In the genomic region with DNA sequence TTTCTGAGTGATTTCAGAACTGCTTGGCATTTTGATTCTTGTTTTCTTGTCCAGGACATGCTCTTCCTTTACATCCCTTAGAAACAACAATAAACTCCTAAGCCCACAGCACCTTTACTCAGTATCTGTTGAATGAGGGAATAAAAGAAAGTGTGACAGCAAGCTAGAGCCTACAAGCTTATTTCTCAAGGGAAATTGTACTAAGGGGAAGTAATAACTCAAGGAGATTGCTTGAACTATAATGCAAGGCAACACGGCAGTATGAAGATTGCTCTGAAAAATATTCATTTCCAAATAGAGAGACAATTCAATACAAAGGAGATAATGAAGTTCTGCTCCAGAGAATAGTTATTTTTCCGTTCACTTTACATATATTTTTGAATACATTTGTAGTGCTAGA, we compare ENCODE assay signal across 17 cellular contexts. TPM values are rescaled to one million over a fixed set of nuclear protein-coding genes. Genes with fewer than 3 reads are reported as not detected.
A peak's percentile ranks its signal among the peaks of the same experiment; 100 is the strongest.
DNase-seq lines count a peak whose midpoint lies in the region; TF ChIP-seq lines count a peak whose summit lies in the region.
"Had no signal": no experiment of that assay in that cellular context is flagged by ENCODE, and none has a peak within 500 bp of the region (broad histone marks: within the 10 kb centered on the region; RNA-seq: fewer than 3 reads in every experiment).

No MANE protein-coding gene starts in this region.

- no peaks in the 10 kb centered on the region for H3K36me3 ChIP-seq in ascending aorta

- H3K36me3 Mint-ChIP-seq in endothelial cell (ENCODE audit: low read depth, unreplicated experiment) = no peaks in the 10 kb centered on the region

- TF ChIP-seq CTCF in endothelial cell (IDR thresholded peaks at IDR 0.05; ENCODE audit: unreplicated experiment) (no peak), ascending aorta (IDR thresholded peaks at IDR 0.05) (no peak)

- no peaks in the 10 kb centered on the region for H3K4me1 ChIP-seq in ascending aorta

- DNase-seq in AML-193 (lab: John Stamatoyannopoulos, UW) (peak; percentile 23 to 37), KG1 (lab: John Stamatoyannopoulos, UW) (peak; percentile 20), NOMO-1 (lab: John Stamatoyannopoulos, UW; ENCODE audit: unreplicated experiment in 2 of 2) (peak; percentile 18 to 83), endothelial cell (ENCODE audit: low spot score) (no peak), GF-D8 (lab: John Stamatoyannopoulos, UW) (no peak), anterior cingulate cortex (lab: John Stamatoyannopoulos, UW) (no peak), ascending aorta (ENCODE audit: low spot score in 2 of 2) (no peak), substantia nigra (lab: John Stamatoyannopoulos, UW) (no peak)
- DNase-seq: Calu3; CD4-positive, alpha-beta T cell; H7; MM.1S; NCI-H146; NCI-H226; NCI-H526 treated with DMSO at 0.1 percent for 48 hours; SHP77 had no signal

- H3K9me3 Mint-ChIP-seq in endothelial cell (ENCODE audit: unreplicated experiment) = no peaks in the 10 kb centered on the region

- peak overlapping the region; percentile 55 for H3K27ac Mint-ChIP-seq in endothelial cell (ENCODE audit: unreplicated experiment)
- H3K27ac Mint-ChIP-seq: CD4-positive, alpha-beta T cell had no signal

- no peaks in the 10 kb centered on the region for H3K9me3 ChIP-seq in ascending aorta

- H3K4me3 ChIP-seq in ascending aorta = no peak overlapping the region

- intact Hi-C loops in ascending aorta (cut with DNase I) = no loop called here

- H3K27me3 ChIP-seq in ascending aorta = no peaks in the 10 kb centered on the region

- no peak overlapping the region for H3K4me3 Mint-ChIP-seq in endothelial cell (ENCODE audit: unreplicated experiment)
- H3K4me3 Mint-ChIP-seq: CD4-positive, alpha-beta T cell had no signal

- H3K4me1 Mint-ChIP-seq in endothelial cell (ENCODE audit: unreplicated experiment) = peaks cover 11% of the 10 kb centered on the region

- H3K27me3 Mint-ChIP-seq in endothelial cell (ENCODE audit: unreplicated experiment) = no peaks in the 10 kb centered on the region

- H3K27ac ChIP-seq in ascending aorta (no peak overlapping the region), substantia nigra (ENCODE audit: low read depth, low read length, poor library complexity, severe bottlenecking) (no peak overlapping the region)
- H3K27ac ChIP-seq: KMS-11 had no signal

RNA-seq across cellular contexts. Expression of gene OR6P1, which starts 6.5 kb away (rescaled TPM):
- not detected for total RNA-seq in endothelial cell (ENCODE audit: unreplicated experiment)
- not detected for total RNA-seq in ascending aorta
- total RNA-seq: Calu3; CD4-positive, alpha-beta T cell; H7 had no signal

RNA-seq across cellular contexts. Expression of gene OR6Y1, which starts 9.6 kb away (rescaled TPM):
- not detected for total RNA-seq in endothelial cell (ENCODE audit: unreplicated experiment)
- not detected for total RNA-seq in ascending aorta
- total RNA-seq: Calu3; CD4-positive, alpha-beta T cell; H7 had no signal

RNA-seq across cellular contexts. Expression of gene OR10X1, which starts 15.8 kb away (rescaled TPM):
- total RNA-seq in endothelial cell (ENCODE audit: unreplicated experiment) (not detected), ascending aorta (not detected)
- total RNA-seq: Calu3; CD4-positive, alpha-beta T cell; H7 had no signal

RNA-seq across cellular contexts. Expression of gene OR10Z1, which starts 41.2 kb away (rescaled TPM):
- total RNA-seq in endothelial cell (ENCODE audit: unreplicated experiment) (not detected), ascending aorta (not detected)
- total RNA-seq: Calu3; CD4-positive, alpha-beta T cell; H7 had no signal

Comparison
In these comparisons a context has a peak if more than half of its experiments do, and no peak if none do; other contexts are left out.
1. DNase-seq: peak in AML-193 (2 of 2), KG1 (single experiment) and NOMO-1 (2 of 2); none in endothelial cell (single experiment), GF-D8 (single experiment), anterior cingulate cortex (0 of 58), ascending aorta (0 of 2) and substantia nigra (0 of 49).